In genomic region chr5:78294250-78295034, GRCh38 we compare ENCODE assay signal across 8 cellular contexts. TPM values are rescaled to one million over a fixed set of nuclear protein-coding genes. Genes with fewer than 3 reads are reported as not detected.
DNase-seq lines count a peak whose midpoint lies in the region; ATAC-seq and TF ChIP-seq lines count a peak whose summit lies in the region.

Gene AP3B1 (minus strand): TSS chr5:78294698. CDS start chr5:78294579, 119 bp downstream.

- H3K27ac ChIP-seq in spleen, result peak within 1 kb of the TSS; percentile 73 to 96 (median 91)

- H3K9me3 ChIP-seq in spleen, result no peaks in the 10 kb centered on the region

- H3K36me3 Mint-ChIP-seq in central memory CD8-positive, alpha-beta T cell (ENCODE audit: insufficient read depth), result peaks cover 23% of the 10 kb centered on the region

- H3K4me1 Mint-ChIP-seq in central memory CD8-positive, alpha-beta T cell, result peaks cover 40% of the 10 kb centered on the region

- peak; percentile 93 for DNase-seq in AG09309 (ENCODE audit: low read depth)
- peak; percentile 94 to 99 for DNase-seq in NCI-H446 (lab: John Stamatoyannopoulos, UW)
- DNase-seq in activated CD4-positive, CD25-positive, alpha-beta regulatory T cell treated with anti-CD3 and anti-CD28 coated beads, Interleukin-2, amount 50 U/mL, for 16 hours (ENCODE audit: low read depth, low spot score), result peak; percentile 95
- DNase-seq in central memory CD8-positive, alpha-beta T cell (ENCODE audit: low spot score in 2 of 2), result peak; percentile 93 to 94
- peak; percentile 98 for DNase-seq in inferior parietal cortex (ENCODE audit: extremely low spot score)
- peak; percentile 100 for DNase-seq in spleen

- no peaks in the 10 kb centered on the region for H3K36me3 ChIP-seq in spleen

- TF ChIP-seq CTCF in AG09309 (IDR thresholded peaks at IDR 0.05; ENCODE audit: control insufficient read depth, insufficient read depth, low read depth, low read length, missing control alignments), result no peak
- TF ChIP-seq CTCF in spleen (IDR thresholded peaks at IDR 0.05 in 8 of 11, conservative IDR thresholded peaks at IDR 0.05 in 3 of 11), result peak in 1 of 11 experiments; percentile 15

- no peaks in the 10 kb centered on the region for H3K27me3 ChIP-seq in spleen (replicated peaks in 1 of 7)

- 0 to 1% (median 0%) methylated on average over 29 to 53 of the region's 53 CpGs for WGBS in spleen, 5 donors

- H3K27me3 Mint-ChIP-seq in central memory CD8-positive, alpha-beta T cell, result no peaks in the 10 kb centered on the region

- peaks cover 6 to 56% (median 42%) of the 10 kb centered on the region in 6 donors for H3K4me1 ChIP-seq in spleen

- peak in 2 of 3 donors; percentile 69 to 76 for TF ChIP-seq POLR2A in spleen (IDR thresholded peaks at IDR 0.05)

- H3K9me3 Mint-ChIP-seq in central memory CD8-positive, alpha-beta T cell, result no peaks in the 10 kb centered on the region

- intact Hi-C loops in spleen (cut with DNase I; ENCODE audit: low total_unique reads), result loop anchor here (2.0 kb wide), 1 partner anchor 66 kb away; the partner anchor contains the start of gene SCAMP1

- ATAC-seq in GM19025 (IDR thresholded peaks at IDR 0.05; ENCODE audit: low read depth, unreplicated experiment), result peak; percentile 83
- peak; percentile 84 for ATAC-seq in HG03342 (IDR thresholded peaks at IDR 0.05; ENCODE audit: unreplicated experiment)
- ATAC-seq in central memory CD8-positive, alpha-beta T cell (replicated peaks; ENCODE audit: extremely low read depth, poor library complexity, severe bottlenecking), result peak; percentile 92

- H3K4me3 Mint-ChIP-seq in central memory CD8-positive, alpha-beta T cell, result peak within 1 kb of the TSS; percentile 100

- H3K4me3 ChIP-seq in AG09309 (ENCODE audit: control insufficient read depth, low read depth, low read length), result peak within 1 kb of the TSS; percentile 100
- H3K4me3 ChIP-seq in spleen, result peak within 1 kb of the TSS; percentile 75 to 91 (median 82)

- peak within 1 kb of the TSS; percentile 100 for H3K27ac Mint-ChIP-seq in central memory CD8-positive, alpha-beta T cell (ENCODE audit: low read depth)

RNA-seq across cellular contexts. Expression of gene AP3B1, which starts in this region (rescaled TPM):
- total RNA-seq in spleen, result 10 to 100 TPM; 47.0 to 76.2 (median 49.1) TPM
- polyA plus RNA-seq in spleen, result 10 to 100 TPM; 27.9 to 38.7 (median 33.1) TPM

Comparison
In these comparisons a context has a peak if more than half of its experiments do, and no peak if none do; other contexts are left out.
1. Peak in every context shown above with its lines: DNase-seq, ATAC-seq, H3K4me3 ChIP-seq and H3K27ac ChIP-seq.